8 cellular contexts compared by ENCODE assay signal in the genomic region with DNA sequence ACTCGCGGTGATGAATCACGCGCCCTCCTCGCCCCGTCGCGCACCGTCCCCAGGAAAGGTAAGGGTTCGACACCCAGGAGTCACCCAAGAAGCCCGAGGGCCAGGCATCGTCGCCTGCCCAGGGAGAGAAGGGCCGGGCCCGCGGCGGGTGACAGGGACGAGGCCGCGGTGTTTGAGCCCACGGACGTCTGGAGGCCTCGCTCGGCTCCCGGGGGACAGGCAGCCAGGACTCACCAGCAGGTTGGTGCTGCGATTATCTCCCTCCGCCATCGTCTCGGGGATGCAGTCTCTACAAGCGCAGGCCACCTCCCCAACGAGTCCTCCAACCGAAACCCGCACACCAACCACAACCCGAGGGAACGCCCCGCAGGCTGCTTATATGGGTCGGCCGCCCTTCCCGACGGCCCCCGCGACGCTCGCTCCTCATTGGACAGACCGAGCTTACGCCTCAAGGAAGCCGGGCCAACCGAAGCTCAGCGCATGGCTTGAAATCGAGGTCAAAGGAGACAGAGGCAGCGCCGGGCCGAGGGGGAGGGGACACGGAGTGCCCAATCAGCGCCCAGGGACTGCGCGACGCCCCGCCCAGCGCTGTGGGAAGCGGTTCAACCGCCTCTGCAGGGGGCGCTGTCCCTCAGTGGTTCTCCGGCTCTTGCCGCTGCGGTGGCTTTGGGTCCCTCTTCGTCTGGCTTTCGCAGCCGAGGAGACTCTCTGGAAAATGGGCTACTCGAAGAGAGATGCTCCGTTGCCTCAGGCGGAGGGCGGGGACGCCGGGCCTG. TPM values are rescaled to one million over a fixed set of nuclear protein-coding genes. Genes with fewer than 3 reads are reported as not detected.
DNase-seq lines count a peak whose midpoint lies in the region; ATAC-seq and TF ChIP-seq lines count a peak whose summit lies in the region.

A gene (minus strand): TSS at position 353 of the 776 bp plus-strand sequence. CDS start 83 bp downstream, at position 270.

- ATAC-seq in stimulated activated naive CD8-positive, alpha-beta T cell treated with anti-CD3 and anti-CD28 coated beads, Interleukin-15, amount 100 ng/mL, for 72 hours: peak; percentile 95

- H3K27ac Mint-ChIP-seq in nephron: peak within 1 kb of the TSS; percentile 69 to 95 (median 94)
- H3K27ac Mint-ChIP-seq in stimulated activated naive CD8-positive, alpha-beta T cell treated with anti-CD3 and anti-CD28 coated beads, Interleukin-15, amount 100 ng/mL, for 72 hours: peak within 1 kb of the TSS; percentile 98

- peak within 1 kb of the TSS; percentile 93 to 98 (median 94) for H3K4me3 Mint-ChIP-seq in nephron
- H3K4me3 Mint-ChIP-seq in stimulated activated naive CD8-positive, alpha-beta T cell treated with anti-CD3 and anti-CD28 coated beads, Interleukin-15, amount 100 ng/mL, for 72 hours: peak within 1 kb of the TSS; percentile 83 to 98

- TF ChIP-seq POLR2A in Raji (IDR thresholded peaks at IDR 0.05; ENCODE audit: insufficient read depth, low read depth, low read length): peak; percentile 100

- peak within 1 kb of the TSS; percentile 91 for H3K4me3 ChIP-seq in fibroblast of pulmonary artery (replicated peaks; ENCODE audit: low read depth, low read length)

- peak; percentile 100 for DNase-seq in ELF-1 (ENCODE audit: low read depth, low spot score)
- DNase-seq in H4 (ENCODE audit: low spot score): peak; percentile 100
- DNase-seq in LoVo (ENCODE audit: low spot score): peak; percentile 99
- DNase-seq in activated effector memory CD4-positive, alpha-beta T cell treated with Interleukin-2 at 50 U/mL for 16 hours: peak; percentile 98
- DNase-seq in fibroblast of pulmonary artery (ENCODE audit: low read depth): peak; percentile 100
- peak; percentile 99 for DNase-seq in stimulated activated naive CD8-positive, alpha-beta T cell treated with anti-CD3 and anti-CD28 coated beads, Interleukin-15, amount 100 ng/mL, for 72 hours

- TF ChIP-seq CTCF in fibroblast of pulmonary artery (IDR thresholded peaks at IDR 0.05; ENCODE audit: low read length, missing control alignments) (peak; percentile 75), nephron (IDR thresholded peaks at IDR 0.05; ENCODE audit: unreplicated experiment in 3 of 3) (peak; percentile 80 to 96 (median 82))

- peaks cover 15% of the 10 kb centered on the region for H3K36me3 Mint-ChIP-seq in nephron (ENCODE audit: low read depth)

- no peaks in the 10 kb centered on the region for H3K9me3 Mint-ChIP-seq in nephron
- no peaks in the 10 kb centered on the region for H3K9me3 Mint-ChIP-seq in stimulated activated naive CD8-positive, alpha-beta T cell treated with anti-CD3 and anti-CD28 coated beads, Interleukin-15, amount 100 ng/mL, for 72 hours

- H3K4me1 Mint-ChIP-seq in nephron: peaks cover 56% of the 10 kb centered on the region
- peaks cover 78% of the 10 kb centered on the region for H3K4me1 Mint-ChIP-seq in stimulated activated naive CD8-positive, alpha-beta T cell treated with anti-CD3 and anti-CD28 coated beads, Interleukin-15, amount 100 ng/mL, for 72 hours

- H3K27me3 Mint-ChIP-seq in nephron (ENCODE audit: low read depth): no peaks in the 10 kb centered on the region
- H3K27me3 Mint-ChIP-seq in stimulated activated naive CD8-positive, alpha-beta T cell treated with anti-CD3 and anti-CD28 coated beads, Interleukin-15, amount 100 ng/mL, for 72 hours: no peaks in the 10 kb centered on the region

RNA-seq across cellular contexts. Expression of the gene that starts here (rescaled TPM):
- 291 and 353 TPM in 2 replicates for total RNA-seq in H4 (2014; rRNA removed; shearing (Covaris generic))

Comparison
In these comparisons a context has a peak if more than half of its experiments do, and no peak if none do; other contexts are left out.
1. Peak in every context shown above with its lines: DNase-seq, ATAC-seq and H3K4me3 ChIP-seq.